In the genomic region with DNA sequence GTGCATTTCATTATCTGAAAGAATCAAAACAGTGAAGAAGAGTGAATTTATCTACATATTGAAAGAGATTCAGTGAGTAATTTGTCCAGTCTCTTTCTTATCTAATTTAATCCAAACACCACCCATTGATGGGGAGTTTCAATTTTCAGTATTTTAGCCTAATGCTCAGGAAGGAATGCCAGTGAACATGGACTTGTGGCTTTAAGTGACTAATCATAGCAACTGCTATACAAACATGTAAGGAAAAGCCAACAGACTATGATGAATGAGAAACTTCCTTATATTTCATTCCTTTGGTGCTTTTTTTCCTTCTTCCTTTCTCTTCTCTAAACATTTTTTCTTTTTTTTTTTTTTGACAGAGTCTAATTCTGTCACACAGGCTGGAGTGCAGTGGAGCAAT, we compare ENCODE assay signal across 1 cellular context.
TF ChIP-seq lines count a peak whose summit lies in the region.

No MANE protein-coding gene starts in this region.

TF ChIP-seq in IMR-90, 13 proteins besides CTCF, POLR2A, EP300 and RAD21:
- TF ChIP-seq BHLHE40 (IDR thresholded peaks at IDR 0.05; ENCODE audit: low read depth, low read length) (no peak), FOS (IDR thresholded peaks at IDR 0.05; ENCODE audit: low read depth, low read length) (no peak), RFX5 (IDR thresholded peaks at IDR 0.05; ENCODE audit: low read depth, low read length) (no peak), MAFK (IDR thresholded peaks at IDR 0.05; ENCODE audit: low read depth, low read length) (no peak), MAZ (IDR thresholded peaks at IDR 0.05; ENCODE audit: borderline replicate concordance, low read depth, low read length) (no peak), NFE2L2 (IDR thresholded peaks at IDR 0.05; ENCODE audit: low read depth, low read length) (no peak), RCOR1 (IDR thresholded peaks at IDR 0.05; ENCODE audit: insufficient replicate concordance, low read length) (no peak), CEBPB (IDR thresholded peaks at IDR 0.05; ENCODE audit: low read depth, low read length) (no peak), SMC3 (IDR thresholded peaks at IDR 0.05; ENCODE audit: low read depth, low read length) (no peak), CHD1 (IDR thresholded peaks at IDR 0.05; ENCODE audit: low read depth, low read length) (no peak), ELK1 (IDR thresholded peaks at IDR 0.05; ENCODE audit: borderline replicate concordance, low read depth, low read length) (no peak)
- TF ChIP-seq, protein P1, sequence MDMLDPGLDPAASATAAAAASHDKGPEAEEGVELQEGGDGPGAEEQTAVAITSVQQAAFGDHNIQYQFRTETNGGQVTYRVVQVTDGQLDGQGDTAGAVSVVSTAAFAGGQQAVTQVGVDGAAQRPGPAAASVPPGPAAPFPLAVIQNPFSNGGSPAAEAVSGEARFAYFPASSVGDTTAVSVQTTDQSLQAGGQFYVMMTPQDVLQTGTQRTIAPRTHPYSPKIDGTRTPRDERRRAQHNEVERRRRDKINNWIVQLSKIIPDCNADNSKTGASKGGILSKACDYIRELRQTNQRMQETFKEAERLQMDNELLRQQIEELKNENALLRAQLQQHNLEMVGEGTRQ (IDR thresholded peaks at IDR 0.05; ENCODE audit: low read depth, low read length), result no peak
